8 cellular contexts compared by ENCODE assay signal in the genomic region with DNA sequence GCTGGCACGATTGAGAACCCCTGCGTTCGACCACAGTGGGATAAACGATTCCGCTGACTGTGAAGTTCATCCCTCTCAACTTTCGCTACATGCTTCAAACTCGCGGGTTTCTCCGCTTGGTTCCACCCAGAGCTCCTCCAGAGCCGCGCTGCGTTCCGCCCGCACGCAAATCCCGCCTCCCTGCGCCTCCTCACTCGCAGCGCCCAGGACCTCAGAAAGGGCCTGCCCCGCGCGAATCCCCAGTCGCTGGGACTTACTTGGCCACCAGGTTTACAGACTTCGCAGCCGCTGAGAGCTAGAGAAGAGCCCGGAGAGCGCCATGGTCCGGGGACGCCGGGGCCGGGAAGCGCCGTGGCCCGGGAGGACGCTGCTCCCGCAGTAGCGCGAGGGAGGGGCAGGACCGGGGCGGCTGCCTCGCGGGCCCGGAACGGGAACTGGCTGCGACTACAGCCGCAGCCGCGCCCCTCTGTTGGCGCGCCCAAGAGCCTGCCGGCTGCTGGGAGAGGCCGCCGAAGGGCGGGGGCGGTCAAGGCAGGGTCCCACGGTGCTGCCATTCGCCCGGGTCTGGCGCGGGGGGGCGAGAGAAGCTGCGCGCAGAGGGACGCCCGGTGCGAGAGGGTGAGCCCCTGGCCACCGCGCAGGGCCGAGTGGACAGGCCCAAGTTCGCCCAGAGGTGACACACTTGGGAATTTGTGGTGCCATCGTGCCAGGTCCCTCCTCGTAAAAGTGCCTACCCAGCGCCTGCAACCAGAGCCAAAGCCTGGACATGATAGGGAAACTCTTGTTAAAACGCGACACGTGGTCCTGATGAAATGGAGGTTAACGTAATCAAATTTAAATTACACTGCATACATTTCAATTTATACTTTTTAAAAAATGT. TPM values are rescaled to one million over a fixed set of nuclear protein-coding genes. Genes with fewer than 3 reads are reported as not detected.
A peak's percentile ranks its signal among the peaks of the same experiment; 100 is the strongest.
DNase-seq lines count a peak whose midpoint lies in the region; ATAC-seq and TF ChIP-seq lines count a peak whose summit lies in the region.

A gene with protein sequence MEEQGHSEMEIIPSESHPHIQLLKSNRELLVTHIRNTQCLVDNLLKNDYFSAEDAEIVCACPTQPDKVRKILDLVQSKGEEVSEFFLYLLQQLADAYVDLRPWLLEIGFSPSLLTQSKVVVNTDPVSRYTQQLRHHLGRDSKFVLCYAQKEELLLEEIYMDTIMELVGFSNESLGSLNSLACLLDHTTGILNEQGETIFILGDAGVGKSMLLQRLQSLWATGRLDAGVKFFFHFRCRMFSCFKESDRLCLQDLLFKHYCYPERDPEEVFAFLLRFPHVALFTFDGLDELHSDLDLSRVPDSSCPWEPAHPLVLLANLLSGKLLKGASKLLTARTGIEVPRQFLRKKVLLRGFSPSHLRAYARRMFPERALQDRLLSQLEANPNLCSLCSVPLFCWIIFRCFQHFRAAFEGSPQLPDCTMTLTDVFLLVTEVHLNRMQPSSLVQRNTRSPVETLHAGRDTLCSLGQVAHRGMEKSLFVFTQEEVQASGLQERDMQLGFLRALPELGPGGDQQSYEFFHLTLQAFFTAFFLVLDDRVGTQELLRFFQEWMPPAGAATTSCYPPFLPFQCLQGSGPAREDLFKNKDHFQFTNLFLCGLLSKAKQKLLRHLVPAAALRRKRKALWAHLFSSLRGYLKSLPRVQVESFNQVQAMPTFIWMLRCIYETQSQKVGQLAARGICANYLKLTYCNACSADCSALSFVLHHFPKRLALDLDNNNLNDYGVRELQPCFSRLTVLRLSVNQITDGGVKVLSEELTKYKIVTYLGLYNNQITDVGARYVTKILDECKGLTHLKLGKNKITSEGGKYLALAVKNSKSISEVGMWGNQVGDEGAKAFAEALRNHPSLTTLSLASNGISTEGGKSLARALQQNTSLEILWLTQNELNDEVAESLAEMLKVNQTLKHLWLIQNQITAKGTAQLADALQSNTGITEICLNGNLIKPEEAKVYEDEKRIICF (minus strand): TSS at position 436 of the 880 bp plus-strand sequence. CDS start 21,863 bp downstream, outside the sequence.

- H3K27ac Mint-ChIP-seq in stimulated activated naive CD8-positive, alpha-beta T cell treated with anti-CD3 and anti-CD28 coated beads, Interleukin-15, amount 100 ng/mL, for 72 hours, result peak within 1 kb of the TSS; percentile 89 to 95

- TF ChIP-seq EP300 in neural cell (conservative IDR thresholded peaks at IDR 0.05; ENCODE audit: poor library complexity, severe bottlenecking), result no peak

- H2AK5ac ChIP-seq in IMR-90 (ENCODE audit: low read depth, low read length), result peak within 1 kb of the TSS; percentile 67; the same call in 1 of the 2 replicates

- no TSS peak for BruUV-seq in IMR-90 (replicated peaks; lab: Mats Ljungman, UMichigan)

- peak within 1 kb of the TSS; percentile 82; the same call in 1 of the 3 replicates for H2BK15ac ChIP-seq in IMR-90 (ENCODE audit: low read depth, low read length)

- H3K36me3 ChIP-seq in IMR-90 (ENCODE audit: control insufficient read depth, insufficient read depth, low read length) (no peaks in the 10 kb centered on the region), RWPE2 (ENCODE audit: low read depth) (no peaks in the 10 kb centered on the region), neural cell (ENCODE audit: insufficient read depth, low read length) (no peaks in the 10 kb centered on the region)

- TF ChIP-seq POLR2A in IMR-90 (IDR thresholded peaks at IDR 0.05; ENCODE audit: low read depth, low read length), result peak; percentile 77

- ATAC-seq in GM21526 (IDR thresholded peaks at IDR 0.05; ENCODE audit: low FRiP score, unreplicated experiment) (peak; percentile 86), IMR-90 (ENCODE audit: low read depth) (peak; percentile 96), RWPE2 (ENCODE audit: low read depth) (peak; percentile 94)
- ATAC-seq in stimulated activated naive CD8-positive, alpha-beta T cell treated with anti-CD3 and anti-CD28 coated beads, Interleukin-15, amount 100 ng/mL, for 72 hours, result peak; percentile 92

- H2AFZ ChIP-seq in IMR-90 (replicated peaks; ENCODE audit: low read length, poor library complexity), result peak within 1 kb of the TSS; percentile 98
- peak within 1 kb of the TSS; percentile 51 for H2AFZ ChIP-seq in neural cell (ENCODE audit: low read depth, low read length)

- peak within 1 kb of the TSS; percentile 90 for H3K14ac ChIP-seq in IMR-90 (replicated peaks; ENCODE audit: low read depth, low read length)

- intact Hi-C loops in IMR-90 (cut with micrococcal nuclease), result loop anchor here (2.0 to 5.0 kb wide), 2 partner anchors 26 to 316 kb away; a partner anchor contains a TSS

- H3K9me3 Mint-ChIP-seq in stimulated activated naive CD8-positive, alpha-beta T cell treated with anti-CD3 and anti-CD28 coated beads, Interleukin-15, amount 100 ng/mL, for 72 hours, result no peaks in the 10 kb centered on the region

- peak within 1 kb of the TSS; percentile 75 for H2BK5ac ChIP-seq in IMR-90 (ENCODE audit: low read depth, low read length, poor library complexity, severe bottlenecking)

- H3K27me3 ChIP-seq in IMR-90 (ENCODE audit: control insufficient read depth, insufficient read depth, low read length), result no peaks in the 10 kb centered on the region
- H3K27me3 ChIP-seq in RWPE2 (ENCODE audit: insufficient read depth, poor library complexity, severe bottlenecking), result no peaks in the 10 kb centered on the region
- peaks cover 4% of the 10 kb centered on the region for H3K27me3 ChIP-seq in neural cell (ENCODE audit: insufficient read depth, low read depth, low read length)

- H4K8ac ChIP-seq in IMR-90 (ENCODE audit: low read depth in 2 of 2, low read length in 2 of 2), result peak within 1 kb of the TSS; percentile 82 to 89

- H3K27ac ChIP-seq in IMR-90 (ENCODE audit: insufficient read depth, low read length) (peak within 1 kb of the TSS; percentile 88), RWPE2 (ENCODE audit: poor library complexity, severe bottlenecking) (peak within 1 kb of the TSS; percentile 61), neural cell (ENCODE audit: low read length) (no peak within 1 kb of the TSS)

- H3K9ac ChIP-seq in IMR-90 (ENCODE audit: low read depth, low read length), result peak within 1 kb of the TSS; percentile 94
- H3K9ac ChIP-seq in neural cell (ENCODE audit: low read length), result peak within 1 kb of the TSS; percentile 53

- H3K4ac ChIP-seq in IMR-90 (ENCODE audit: low read depth, low read length), result peak within 1 kb of the TSS; percentile 78

- H3K4me3 ChIP-seq in IMR-90 (ENCODE audit: insufficient read depth, low read depth, low read length) (peak within 1 kb of the TSS; percentile 83), RWPE2 (ENCODE audit: severe bottlenecking) (peak within 1 kb of the TSS; percentile 63), neural cell (ENCODE audit: low read length) (peak within 1 kb of the TSS; percentile 88)

- TF ChIP-seq CTCF in IMR-90 (conservative IDR thresholded peaks at IDR 0.05; ENCODE audit: low read depth, low read length) (no peak), RWPE2 (IDR thresholded peaks at IDR 0.05; ENCODE audit: poor library complexity, severe bottlenecking) (no peak), neural cell (IDR thresholded peaks at IDR 0.05; ENCODE audit: poor library complexity, severe bottlenecking) (peak; percentile 42)

- peak within 1 kb of the TSS; percentile 71; the same call in 1 of the 2 replicates for H2BK120ac ChIP-seq in IMR-90 (ENCODE audit: low read depth, low read length)

- no peaks in the 10 kb centered on the region for H3K27me3 Mint-ChIP-seq in stimulated activated naive CD8-positive, alpha-beta T cell treated with anti-CD3 and anti-CD28 coated beads, Interleukin-15, amount 100 ng/mL, for 72 hours

- CTCF ChIA-PET in IMR-90 (lab: Yijun Ruan, JAX), result interaction anchor here (1.5 kb wide), 1 partner anchor 9 kb away, joined by 9 read pairs; no protein-coding TSS in a partner anchor

- in situ Hi-C loops in IMR-90 (cut with MboI; ENCODE audit: low sequenced_read_pairs), result no loop called here

- peak within 1 kb of the TSS; percentile 95 to 98 for H3K4me3 Mint-ChIP-seq in stimulated activated naive CD8-positive, alpha-beta T cell treated with anti-CD3 and anti-CD28 coated beads, Interleukin-15, amount 100 ng/mL, for 72 hours

- H3K9me3 ChIP-seq in IMR-90 (ENCODE audit: control insufficient read depth, insufficient read depth, low read length), result no peaks in the 10 kb centered on the region
- H3K9me3 ChIP-seq in RWPE2 (ENCODE audit: severe bottlenecking), result no peaks in the 10 kb centered on the region
- H3K9me3 ChIP-seq in neural cell (ENCODE audit: low read length), result no peaks in the 10 kb centered on the region

- H2AK9ac ChIP-seq in IMR-90 (replicated peaks; ENCODE audit: low read depth, low read length, poor library complexity), result peak within 1 kb of the TSS; percentile 92

- peaks cover 8 to 34% of the 10 kb centered on the region in 2 experiments for H3K79me1 ChIP-seq in IMR-90 (ENCODE audit: low read depth in 1 of 2, low read length in 2 of 2)

- 0 out of 2 replicates have a peak within 1 kb of the TSS, but pooled peaks have one; percentile 1 for H2BK20ac ChIP-seq in IMR-90 (ENCODE audit: low read depth, low read length)

- peak within 1 kb of the TSS; percentile 98 for H4K5ac ChIP-seq in IMR-90 (ENCODE audit: low read depth, low read length)

- peak; percentile 74 for DNase-seq in DMS153 treated with DMSO at 0.1 percent for 48 hours (lab: John Stamatoyannopoulos, UW; ENCODE audit: unreplicated experiment)
- peak; percentile 63 for DNase-seq in IMR-90
- DNase-seq in RWPE2 (ENCODE audit: low spot score), result peak; percentile 71
- DNase-seq in activated effector memory CD4-positive, alpha-beta T cell treated with anti-CD3 and anti-CD28 coated beads, Interleukin-2, amount 50 U/mL, for 16 hours, result peak; percentile 88
- peak; percentile 59 for DNase-seq in fibroblast of the conjunctiva (ENCODE audit: low read depth)
- DNase-seq in stimulated activated naive CD8-positive, alpha-beta T cell treated with anti-CD3 and anti-CD28 coated beads, Interleukin-15, amount 100 ng/mL, for 72 hours, result peak; percentile 71 to 78

- 1% methylated on average over 35 of the region's 77 CpGs; no CpG with 5 or more reads in 1 of the 2 experiments for WGBS in IMR-90 (ENCODE audit: extremely low coverage in 2 of 2, insufficient read length in 1 of 2), 2 experiments

- H3K23ac ChIP-seq in IMR-90 (ENCODE audit: low read depth, low read length), result peak within 1 kb of the TSS; percentile 66

- peaks cover 50% of the 10 kb centered on the region for H3K4me1 Mint-ChIP-seq in stimulated activated naive CD8-positive, alpha-beta T cell treated with anti-CD3 and anti-CD28 coated beads, Interleukin-15, amount 100 ng/mL, for 72 hours

- no peaks in the 10 kb centered on the region for H4K20me1 ChIP-seq in IMR-90 (ENCODE audit: insufficient read depth, low read length)
- no peaks in the 10 kb centered on the region for H4K20me1 ChIP-seq in neural cell (ENCODE audit: insufficient read depth)

- peak within 1 kb of the TSS; percentile 92 for H4K91ac ChIP-seq in IMR-90 (ENCODE audit: insufficient read depth, low read depth, low read length)

- peaks cover 3% of the 10 kb centered on the region; the same call in 1 of the 2 replicates for H3K9me1 ChIP-seq in IMR-90 (ENCODE audit: insufficient read depth, low read length)

- peak within 1 kb of the TSS; percentile 99 for H3K4me2 ChIP-seq in IMR-90 (ENCODE audit: low read depth, low read length)
- peak within 1 kb of the TSS; percentile 38 for H3K4me2 ChIP-seq in neural cell (ENCODE audit: low read length)

- POLR2A ChIA-PET in IMR-90 (lab: Charles Lee; ENCODE audit: unreplicated experiment), result interaction anchor here (0.6 kb wide), 1 partner anchor 40 kb away, joined by 3 read pairs; no protein-coding TSS in a partner anchor

- dilution Hi-C loops in IMR-90 (cut with HindIII; ENCODE audit: low sequenced_read_pairs, unreplicated experiment), result no loop called here

- peak within 1 kb of the TSS; percentile 85 for H3K18ac ChIP-seq in IMR-90 (ENCODE audit: low read depth, low read length)

- peak within 1 kb of the TSS; percentile 66 for H3K56ac ChIP-seq in IMR-90 (ENCODE audit: extremely low read depth, insufficient read depth, low read length)

- TF ChIP-seq RAD21 in IMR-90 (IDR thresholded peaks at IDR 0.05; ENCODE audit: low read length) (no peak), neural cell (conservative IDR thresholded peaks at IDR 0.05) (peak; percentile 27)

- H3F3A ChIP-seq in neural cell (ENCODE audit: insufficient read depth, low read length, poor library complexity, severe bottlenecking), result no peaks in the 10 kb centered on the region

- peaks cover 7% of the 10 kb centered on the region for H3K4me1 ChIP-seq in IMR-90 (ENCODE audit: control insufficient read depth, insufficient read depth, low read length)
- peaks cover 9% of the 10 kb centered on the region for H3K4me1 ChIP-seq in RWPE2 (ENCODE audit: insufficient read depth, poor library complexity, severe bottlenecking)

- no peaks in the 10 kb centered on the region for H3K9me2 ChIP-seq in neural cell (ENCODE audit: insufficient read depth, low read length)

- no peaks in the 10 kb centered on the region for H3K79me2 ChIP-seq in neural cell (replicated peaks; ENCODE audit: insufficient read depth, low read length)

RNA-seq across cellular contexts. Expression of the gene that starts here (rescaled TPM):
- total RNA-seq in IMR-90 (2012; rRNA removed), result 1.4 and 1.8 TPM in 2 replicates
- 2.7 and 3.0 TPM in 2 replicates for polyA plus RNA-seq in IMR-90 (2012; rRNA removed)
- 1.3 and 1.4 TPM in 2 replicates for polyA plus RNA-seq in IMR-90 (2012; cell fraction: cytosol; rRNA removed)
- polyA plus RNA-seq in IMR-90 (2012; cell fraction: nucleus; rRNA removed; ENCODE audit: low replicate concordance), result 5.8 and 9.5 TPM in 2 replicates
- 0.43 and 1.9 TPM in 2 replicates for polyA plus RNA-seq in neural cell
- 0.24 and 0.58 TPM in 2 replicates for polyA minus RNA-seq in neural cell
